ENCODE assay signal across 18 cellular contexts in genomic region chr6:40393641-40394040, GRCh38.
DNase-seq lines count a peak whose midpoint lies in the region; ATAC-seq, FAIRE-seq and TF ChIP-seq lines count a peak whose summit lies in the region.
"Had no signal": no experiment of that assay in that cellular context is flagged by ENCODE, and none has a peak within 500 bp of the region (broad histone marks: within the 10 kb centered on the region; RNA-seq: fewer than 3 reads in every experiment).

No MANE protein-coding gene starts in this region.

- TF ChIP-seq CTCF in endodermal cell (conservative IDR thresholded peaks at IDR 0.05) = no peak
- no peak for TF ChIP-seq CTCF in osteocyte (IDR thresholded peaks at IDR 0.05)
- no peak for TF ChIP-seq CTCF in gastroesophageal sphincter (IDR thresholded peaks at IDR 0.05)
- TF ChIP-seq CTCF in RWPE1 (conservative IDR thresholded peaks at IDR 0.05; ENCODE audit: low read depth) = no peak

- H3K4me1 Mint-ChIP-seq in activated naive CD4-positive, alpha-beta T cell treated with anti-CD3 and anti-CD28 coated beads, Interleukin-2, amount 10 ng/mL, durations not matched to agents 7 days and 5 days = peaks cover 36% of the 10 kb centered on the region
- peaks cover 27% of the 10 kb centered on the region for H3K4me1 Mint-ChIP-seq in activated naive CD4-positive, alpha-beta T cell treated with anti-CD3 and anti-CD28 coated beads for 36 hours (ENCODE audit: low read depth)
- H3K4me1 Mint-ChIP-seq in endodermal cell = no peaks in the 10 kb centered on the region
- peaks cover 24% of the 10 kb centered on the region for H3K4me1 Mint-ChIP-seq in osteocyte (ENCODE audit: unreplicated experiment)

- TF ChIP-seq EP300 in gastroesophageal sphincter (IDR thresholded peaks at IDR 0.05) = no peak

- H3K27ac ChIP-seq in endodermal cell (ENCODE audit: low read depth, low read length) = no peak overlapping the region
- H3K27ac ChIP-seq in gastroesophageal sphincter = no peak overlapping the region
- no peak overlapping the region for H3K27ac ChIP-seq in RWPE1
- H3K27ac ChIP-seq: A549, PC-9 had no signal

- H3K27me3 Mint-ChIP-seq in activated naive CD4-positive, alpha-beta T cell treated with anti-CD3 and anti-CD28 coated beads, Interleukin-2, amount 10 ng/mL, durations not matched to agents 7 days and 5 days = peaks cover 21% of the 10 kb centered on the region
- H3K27me3 Mint-ChIP-seq in activated naive CD4-positive, alpha-beta T cell treated with anti-CD3 and anti-CD28 coated beads for 36 hours (ENCODE audit: low read depth) = peaks cover 6% of the 10 kb centered on the region
- H3K27me3 Mint-ChIP-seq in endodermal cell (ENCODE audit: insufficient read depth) (peaks cover 6% of the 10 kb centered on the region), osteocyte (ENCODE audit: unreplicated experiment) (peaks cover 6% of the 10 kb centered on the region)

- H3K4me3 ChIP-seq in endodermal cell (ENCODE audit: low read length) (no peak overlapping the region), gastroesophageal sphincter (no peak overlapping the region)
- H3K4me3 ChIP-seq: A549, PC-9 had no signal

- no peak for ATAC-seq in gastroesophageal sphincter
- ATAC-seq: A549, Right ventricle myocardium inferior had no signal

- H3K27me3 ChIP-seq in endodermal cell (ENCODE audit: control insufficient read depth, insufficient read depth, low read length, poor library complexity, severe bottlenecking) = peaks cover 24% of the 10 kb centered on the region
- H3K27me3 ChIP-seq in gastroesophageal sphincter = peaks cover 17% of the 10 kb centered on the region

- no peaks in the 10 kb centered on the region for H3K9me3 ChIP-seq in endodermal cell (ENCODE audit: control insufficient read depth, low read length)
- H3K9me3 ChIP-seq in gastroesophageal sphincter = no peaks in the 10 kb centered on the region
- H3K9me3 ChIP-seq: A549, Caco-2 had no signal

- POLR2A ChIA-PET in RWPE1 (lab: Yijun Ruan, JAX; ENCODE audit: low non-redundant PET) = no interaction called here

- no peaks in the 10 kb centered on the region for H3K9me3 Mint-ChIP-seq in activated naive CD4-positive, alpha-beta T cell treated with anti-CD3 and anti-CD28 coated beads, Interleukin-2, amount 10 ng/mL, durations not matched to agents 7 days and 5 days
- no peaks in the 10 kb centered on the region for H3K9me3 Mint-ChIP-seq in activated naive CD4-positive, alpha-beta T cell treated with anti-CD3 and anti-CD28 coated beads for 36 hours
- H3K9me3 Mint-ChIP-seq in endodermal cell (no peaks in the 10 kb centered on the region), osteocyte (ENCODE audit: unreplicated experiment) (no peaks in the 10 kb centered on the region)
- H3K9me3 Mint-ChIP-seq: CD4-positive, alpha-beta T cell had no signal

- H3K4me1 ChIP-seq in endodermal cell (ENCODE audit: control insufficient read depth, insufficient read depth, low read length) (no peaks in the 10 kb centered on the region), gastroesophageal sphincter (peaks cover 0 to 12% (median 0%) of the 10 kb centered on the region in 3 donors)
- H3K4me1 ChIP-seq: A549, Caco-2 had no signal

- 58 to 66% methylated on average over 3 to 5 of the region's 5 CpGs for WGBS in endodermal cell (ENCODE audit: insufficient coverage in 1 of 2, insufficient read length in 1 of 2), 2 experiments
- WGBS in gastroesophageal sphincter (ENCODE audit: low coverage in 1 of 2), 2 donors = 20% methylated on average over 1 of the region's 5 CpGs; no CpG with 5 or more reads in 1 of the 2 donors

- peak; percentile 10 for DNase-seq in activated naive CD4-positive, alpha-beta T cell treated with anti-CD3 and anti-CD28 coated beads, Interleukin-2, amount 10 ng/mL, durations not matched to agents 7 days and 5 days
- DNase-seq in activated naive CD4-positive, alpha-beta T cell treated with anti-CD3 and anti-CD28 coated beads for 36 hours = no peak
- DNase-seq in HT1080 (ENCODE audit: low read depth) = peak; percentile 20
- peak; percentile 42 for DNase-seq in endodermal cell
- peak; percentile 76 for DNase-seq in osteocyte (ENCODE audit: extremely low spot score, unreplicated experiment)
- no peak for DNase-seq in RWPE1 (ENCODE audit: low spot score)
- DNase-seq in RCC 7860 (ENCODE audit: low spot score) = no peak
- DNase-seq: Caco-2; CD4-positive, alpha-beta T cell; GDM1; KBM-7; NCI-H1105 treated with DMSO at 0.1 percent for 48 hours; NCI-H1694; NCI-H524 treated with DMSO at 0.1 percent for 48 hours; PC-9 had no signal

- H3K36me3 ChIP-seq in endodermal cell (ENCODE audit: control insufficient read depth, insufficient read depth, low read length) = no peaks in the 10 kb centered on the region
- H3K36me3 ChIP-seq in gastroesophageal sphincter = no peaks in the 10 kb centered on the region

- no peak overlapping the region for H3K27ac Mint-ChIP-seq in activated naive CD4-positive, alpha-beta T cell treated with anti-CD3 and anti-CD28 coated beads, Interleukin-2, amount 10 ng/mL, durations not matched to agents 7 days and 5 days
- no peak overlapping the region for H3K27ac Mint-ChIP-seq in activated naive CD4-positive, alpha-beta T cell treated with anti-CD3 and anti-CD28 coated beads for 36 hours
- H3K27ac Mint-ChIP-seq in endodermal cell (no peak overlapping the region), osteocyte (ENCODE audit: unreplicated experiment) (no peak overlapping the region)
- H3K27ac Mint-ChIP-seq: CD4-positive, alpha-beta T cell had no signal

- H3K9ac ChIP-seq in endodermal cell (ENCODE audit: extremely low read depth, low read length, poor library complexity, severe bottlenecking) = no peak overlapping the region

- intact Hi-C loops in activated naive CD4-positive, alpha-beta T cell treated with anti-CD3 and anti-CD28 coated beads for 36 hours (cut with micrococcal nuclease) = no loop called here

- no peaks in the 10 kb centered on the region for H3K36me3 Mint-ChIP-seq in activated naive CD4-positive, alpha-beta T cell treated with anti-CD3 and anti-CD28 coated beads, Interleukin-2, amount 10 ng/mL, durations not matched to agents 7 days and 5 days
- no peaks in the 10 kb centered on the region for H3K36me3 Mint-ChIP-seq in activated naive CD4-positive, alpha-beta T cell treated with anti-CD3 and anti-CD28 coated beads for 36 hours (ENCODE audit: low read depth)
- H3K36me3 Mint-ChIP-seq in endodermal cell (ENCODE audit: low read depth) (no peaks in the 10 kb centered on the region), osteocyte (ENCODE audit: unreplicated experiment) (no peaks in the 10 kb centered on the region)

- CTCF ChIA-PET in activated naive CD4-positive, alpha-beta T cell treated with anti-CD3 and anti-CD28 coated beads, Interleukin-2, amount 10 ng/mL, durations not matched to agents 7 days and 5 days (lab: Charles Lee) = no interaction called here
- CTCF ChIA-PET in activated naive CD4-positive, alpha-beta T cell treated with anti-CD3 and anti-CD28 coated beads for 36 hours (lab: Charles Lee) = no interaction called here
- CTCF ChIA-PET in RWPE1 (lab: Yijun Ruan, JAX) = no interaction called here

- TF ChIP-seq POLR2A in gastroesophageal sphincter (IDR thresholded peaks at IDR 0.05) = no peak

- FAIRE-seq in RCC 7860 (lab: Jason Lieb, UNC) = no peak
- FAIRE-seq: A549 had no signal

- no peak overlapping the region for H3K4me3 Mint-ChIP-seq in activated naive CD4-positive, alpha-beta T cell treated with anti-CD3 and anti-CD28 coated beads, Interleukin-2, amount 10 ng/mL, durations not matched to agents 7 days and 5 days
- no peak overlapping the region for H3K4me3 Mint-ChIP-seq in activated naive CD4-positive, alpha-beta T cell treated with anti-CD3 and anti-CD28 coated beads for 36 hours
- no peak overlapping the region for H3K4me3 Mint-ChIP-seq in endodermal cell
- no peak overlapping the region for H3K4me3 Mint-ChIP-seq in osteocyte (ENCODE audit: unreplicated experiment)
- H3K4me3 Mint-ChIP-seq: CD4-positive, alpha-beta T cell had no signal

Comparison
In these comparisons a context has a peak if more than half of its experiments do, and no peak if none do; other contexts are left out.
1. DNase-seq: peak in activated naive CD4-positive, alpha-beta T cell treated with anti-CD3 and anti-CD28 coated beads, Interleukin-2, amount 10 ng/mL, durations not matched to agents 7 days and 5 days (single experiment), HT1080 (single experiment), endodermal cell (single experiment) and osteocyte (single experiment); none in activated naive CD4-positive, alpha-beta T cell treated with anti-CD3 and anti-CD28 coated beads for 36 hours (single experiment), RWPE1 (single experiment) and RCC 7860 (single experiment).